ENCODE assay signal across 11 cellular contexts in the genomic region with DNA sequence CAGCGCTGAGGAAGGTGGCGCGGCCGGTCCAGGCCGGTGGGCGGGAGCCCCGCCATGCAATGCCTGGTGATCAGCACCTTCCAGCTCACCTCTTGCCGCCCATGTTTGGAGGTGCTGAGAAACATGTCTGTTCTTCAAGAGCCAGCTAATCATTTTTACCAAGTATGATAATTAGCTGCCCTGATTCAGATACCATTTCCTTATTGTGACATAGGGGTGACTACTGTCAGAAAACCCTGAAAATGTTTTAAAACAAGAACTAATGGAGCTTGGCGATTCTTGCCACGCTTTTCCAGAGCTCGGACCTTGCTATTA. TPM values are rescaled to one million over a fixed set of nuclear protein-coding genes. Genes with fewer than 3 reads are reported as not detected.
DNase-seq lines count a peak whose midpoint lies in the region; ATAC-seq and TF ChIP-seq lines count a peak whose summit lies in the region.
"Had no signal": no experiment of that assay in that cellular context is flagged by ENCODE, and none has a peak within 500 bp of the region (broad histone marks: within the 10 kb centered on the region; RNA-seq: fewer than 3 reads in every experiment).

No MANE protein-coding gene starts in this region.

- DNase-seq in activated CD4-positive, alpha-beta memory T cell treated with anti-CD3 and anti-CD28 coated beads, Interleukin-2, amount 10 ng/mL, durations not matched to agents 7 days and 5 days: no peak
- DNase-seq in activated CD4-positive, alpha-beta memory T cell treated with anti-CD3 and anti-CD28 coated beads for 36 hours: no peak
- DNase-seq in MCF 10A (ENCODE audit: unreplicated experiment): no peak
- no peak for DNase-seq in lower leg skin (ENCODE audit: low spot score in 2 of 2)
- DNase-seq in CD8-positive, alpha-beta T cell: no peak
- no peak for DNase-seq in HAP-1 (ENCODE audit: low spot score in 2 of 2)
- DNase-seq: activated CD4-positive, alpha-beta T cell treated with anti-CD3 and anti-CD28 coated beads for 4 hours; DMS 273 treated with DMSO at 0.1 percent for 48 hours; NCI-H187 treated with DMSO at 0.1 percent for 48 hours had no signal

- peaks cover 63% of the 10 kb centered on the region for H3K27me3 Mint-ChIP-seq in activated CD4-positive, alpha-beta memory T cell treated with anti-CD3 and anti-CD28 coated beads, Interleukin-2, amount 10 ng/mL, durations not matched to agents 7 days and 5 days
- peaks cover 58% of the 10 kb centered on the region for H3K27me3 Mint-ChIP-seq in activated CD4-positive, alpha-beta memory T cell treated with anti-CD3 and anti-CD28 coated beads for 36 hours
- H3K27me3 Mint-ChIP-seq in MCF 10A (ENCODE audit: insufficient read depth, unreplicated experiment): no peaks in the 10 kb centered on the region
- H3K27me3 Mint-ChIP-seq in CD8-positive, alpha-beta T cell (ENCODE audit: low read depth): peaks cover 46% of the 10 kb centered on the region

- peak overlapping the region; percentile 35 for H3K4me3 Mint-ChIP-seq in activated CD4-positive, alpha-beta memory T cell treated with anti-CD3 and anti-CD28 coated beads, Interleukin-2, amount 10 ng/mL, durations not matched to agents 7 days and 5 days
- H3K4me3 Mint-ChIP-seq in activated CD4-positive, alpha-beta memory T cell treated with anti-CD3 and anti-CD28 coated beads for 36 hours: no peak overlapping the region
- H3K4me3 Mint-ChIP-seq in MCF 10A (ENCODE audit: unreplicated experiment): peak overlapping the region; percentile 80
- H3K4me3 Mint-ChIP-seq in CD8-positive, alpha-beta T cell: no peak overlapping the region

- BruUV-seq in MCF 10A (replicated peaks; lab: Mats Ljungman, UMichigan): no TSS peak

- ATAC-seq in CD8-positive, alpha-beta T cell: no peak
- no peak for ATAC-seq in GM18868 (IDR thresholded peaks at IDR 0.05; ENCODE audit: unreplicated experiment)

- peak overlapping the region; percentile 70 for H3K4me3 ChIP-seq in lower leg skin (ENCODE audit: low read depth, poor library complexity, severe bottlenecking)
- H3K4me3 ChIP-seq in thymus (ENCODE audit: low read length): peak overlapping the region; percentile 37
- no peak overlapping the region for H3K4me3 ChIP-seq in CD8-positive, alpha-beta T cell (ENCODE audit: low read depth, low read length)
- H3K4me3 ChIP-seq in HAP-1: no peak overlapping the region

- whole genome bisulfite sequencing in lower leg skin, 2 donors: 10 to 14% methylated on average over 11 of the region's 11 CpGs
- WGBS in thymus: 11% methylated on average over 11 of the region's 11 CpGs

- no peaks in the 10 kb centered on the region for H3K9me3 Mint-ChIP-seq in activated CD4-positive, alpha-beta memory T cell treated with anti-CD3 and anti-CD28 coated beads, Interleukin-2, amount 10 ng/mL, durations not matched to agents 7 days and 5 days
- H3K9me3 Mint-ChIP-seq in activated CD4-positive, alpha-beta memory T cell treated with anti-CD3 and anti-CD28 coated beads for 36 hours: peaks cover under 1% of the 10 kb centered on the region
- no peaks in the 10 kb centered on the region for H3K9me3 Mint-ChIP-seq in MCF 10A (ENCODE audit: unreplicated experiment)
- no peaks in the 10 kb centered on the region for H3K9me3 Mint-ChIP-seq in CD8-positive, alpha-beta T cell

- H3K27me3 ChIP-seq in thymus (ENCODE audit: control insufficient read depth, insufficient read depth): peaks cover 33% of the 10 kb centered on the region
- peaks cover 8% of the 10 kb centered on the region for H3K27me3 ChIP-seq in CD8-positive, alpha-beta T cell (ENCODE audit: insufficient read depth, low read length)
- H3K27me3 ChIP-seq in HAP-1 (ENCODE audit: low read depth): no peaks in the 10 kb centered on the region

- H3K9me3 ChIP-seq in thymus (ENCODE audit: control insufficient read depth) (no peaks in the 10 kb centered on the region), HAP-1 (no peaks in the 10 kb centered on the region)
- H3K9me3 ChIP-seq in CD8-positive, alpha-beta T cell (ENCODE audit: low read length): no peaks in the 10 kb centered on the region

- TF ChIP-seq CTCF in MCF 10A (IDR thresholded peaks at IDR 0.05; ENCODE audit: unreplicated experiment): no peak
- TF ChIP-seq CTCF in lower leg skin (IDR thresholded peaks at IDR 0.05): no peak
- TF ChIP-seq CTCF in CD8-positive, alpha-beta T cell (IDR thresholded peaks at IDR 0.05): no peak

- in situ Hi-C loops in HAP-1 (cut with MboI; ENCODE audit: low sequenced_read_pairs): no loop called here

- no peak overlapping the region for H3K27ac ChIP-seq in thymus (ENCODE audit: low read depth)
- no peak overlapping the region for H3K27ac ChIP-seq in CD8-positive, alpha-beta T cell (ENCODE audit: low read depth, low read length)

- TF ChIP-seq POLR2A in lower leg skin (IDR thresholded peaks at IDR 0.05): no peak

- no peaks in the 10 kb centered on the region for H3K36me3 ChIP-seq in thymus (ENCODE audit: control insufficient read depth, insufficient read depth)
- H3K36me3 ChIP-seq in CD8-positive, alpha-beta T cell (ENCODE audit: insufficient read depth, low read length): no peaks in the 10 kb centered on the region
- no peaks in the 10 kb centered on the region for H3K36me3 ChIP-seq in HAP-1 (replicated peaks)

- H3K4me1 Mint-ChIP-seq in activated CD4-positive, alpha-beta memory T cell treated with anti-CD3 and anti-CD28 coated beads, Interleukin-2, amount 10 ng/mL, durations not matched to agents 7 days and 5 days: peaks cover 39% of the 10 kb centered on the region
- H3K4me1 Mint-ChIP-seq in activated CD4-positive, alpha-beta memory T cell treated with anti-CD3 and anti-CD28 coated beads for 36 hours (ENCODE audit: low read depth): peaks cover 21% of the 10 kb centered on the region
- H3K4me1 Mint-ChIP-seq in MCF 10A (ENCODE audit: insufficient read depth, unreplicated experiment): peaks cover 29% of the 10 kb centered on the region
- H3K4me1 Mint-ChIP-seq in CD8-positive, alpha-beta T cell (ENCODE audit: low read depth): peaks cover 5% of the 10 kb centered on the region

- POLR2A ChIA-PET in activated CD4-positive, alpha-beta memory T cell treated with anti-CD3 and anti-CD28 coated beads, Interleukin-2, amount 10 ng/mL, durations not matched to agents 7 days and 5 days (lab: Charles Lee): no interaction called here
- POLR2A ChIA-PET in activated CD4-positive, alpha-beta memory T cell treated with anti-CD3 and anti-CD28 coated beads for 36 hours (lab: Charles Lee): no interaction called here
- POLR2A ChIA-PET in MCF 10A (lab: Yijun Ruan, JAX): interaction anchor here (0.9 to 1.7 kb wide), 3 partner anchors 35 to 429 kb away, joined by 3 to 5 read pairs (median 4); no protein-coding TSS in a partner anchor
- POLR2A ChIA-PET in CD8-positive, alpha-beta T cell (lab: Charles Lee): no interaction called here

- intact Hi-C loops in activated CD4-positive, alpha-beta memory T cell treated with anti-CD3 and anti-CD28 coated beads for 36 hours (cut with micrococcal nuclease): no loop called here
- intact Hi-C loops in MCF 10A (cut with micrococcal nuclease): no loop called here
- intact Hi-C loops in lower leg skin (cut with DNase I; ENCODE audit: low total_unique reads): no loop called here
- intact Hi-C loops in CD8-positive, alpha-beta T cell (cut with DNase I, micrococcal nuclease): no loop called here

- no peaks in the 10 kb centered on the region for H3K36me3 Mint-ChIP-seq in activated CD4-positive, alpha-beta memory T cell treated with anti-CD3 and anti-CD28 coated beads, Interleukin-2, amount 10 ng/mL, durations not matched to agents 7 days and 5 days (ENCODE audit: low read depth)
- no peaks in the 10 kb centered on the region for H3K36me3 Mint-ChIP-seq in activated CD4-positive, alpha-beta memory T cell treated with anti-CD3 and anti-CD28 coated beads for 36 hours
- no peaks in the 10 kb centered on the region for H3K36me3 Mint-ChIP-seq in MCF 10A (ENCODE audit: insufficient read depth, unreplicated experiment)
- H3K36me3 Mint-ChIP-seq in CD8-positive, alpha-beta T cell: no peaks in the 10 kb centered on the region

- H3K27ac Mint-ChIP-seq in activated CD4-positive, alpha-beta memory T cell treated with anti-CD3 and anti-CD28 coated beads, Interleukin-2, amount 10 ng/mL, durations not matched to agents 7 days and 5 days: no peak overlapping the region
- no peak overlapping the region for H3K27ac Mint-ChIP-seq in activated CD4-positive, alpha-beta memory T cell treated with anti-CD3 and anti-CD28 coated beads for 36 hours
- no peak overlapping the region for H3K27ac Mint-ChIP-seq in MCF 10A (ENCODE audit: low read depth, unreplicated experiment)
- no peak overlapping the region for H3K27ac Mint-ChIP-seq in CD8-positive, alpha-beta T cell

- H3K4me1 ChIP-seq in thymus (ENCODE audit: control insufficient read depth, insufficient read depth, low read length): no peaks in the 10 kb centered on the region
- H3K4me1 ChIP-seq in CD8-positive, alpha-beta T cell (ENCODE audit: insufficient read depth, low read length): no peaks in the 10 kb centered on the region
- H3K4me1 ChIP-seq in HAP-1: peaks cover 6% of the 10 kb centered on the region

- CTCF ChIA-PET in activated CD4-positive, alpha-beta memory T cell treated with anti-CD3 and anti-CD28 coated beads, Interleukin-2, amount 10 ng/mL, durations not matched to agents 7 days and 5 days (lab: Charles Lee): no interaction called here
- CTCF ChIA-PET in activated CD4-positive, alpha-beta memory T cell treated with anti-CD3 and anti-CD28 coated beads for 36 hours (lab: Charles Lee): interaction anchor here (1.9 kb wide), 1 partner anchor 65 kb away, joined by 5 read pairs; no protein-coding TSS in a partner anchor
- CTCF ChIA-PET in MCF 10A (lab: Yijun Ruan, JAX): no interaction called here
- CTCF ChIA-PET in CD8-positive, alpha-beta T cell (lab: Charles Lee): no interaction called here

RNA-seq across cellular contexts. Expression of gene SFTPD, which starts 33.5 kb away (rescaled TPM):
- not detected for total RNA-seq in activated CD4-positive, alpha-beta memory T cell treated with anti-CD3 and anti-CD28 coated beads, Interleukin-2, amount 10 ng/mL, durations not matched to agents 7 days and 5 days
- under 1 TPM in 1 of 2 experiments, not detected in 1; 0.33 TPM for total RNA-seq in activated CD4-positive, alpha-beta memory T cell treated with anti-CD3 and anti-CD28 coated beads for 36 hours
- total RNA-seq in MCF 10A (2022) (0.23 TPM in 1 of 2 replicates, not detected in the other), lower leg skin (1 to 10 TPM in 3 of 4 donors, under 1 TPM in 1; 0.76 to 4.4 (median 2.3) TPM)
- 2.6 TPM for polyA plus RNA-seq in thymus
- total RNA-seq in CD8-positive, alpha-beta T cell: not detected

Comparison
In these comparisons a context has a peak if more than half of its experiments do, and no peak if none do; other contexts are left out.
1. H3K4me3 Mint-ChIP-seq: peak in activated CD4-positive, alpha-beta memory T cell treated with anti-CD3 and anti-CD28 coated beads, Interleukin-2, amount 10 ng/mL, durations not matched to agents 7 days and 5 days (single experiment) and MCF 10A (single experiment); none in activated CD4-positive, alpha-beta memory T cell treated with anti-CD3 and anti-CD28 coated beads for 36 hours (single experiment) and CD8-positive, alpha-beta T cell (single experiment).
2. H3K4me3 ChIP-seq: peak in lower leg skin (single experiment) and thymus (single experiment); none in CD8-positive, alpha-beta T cell (single experiment) and HAP-1 (single experiment).